ENCODE assay signal across 1 cellular context in genomic region chr12:53600490-53601295, GRCh38.
TF ChIP-seq lines count a peak whose summit lies in the region.

No MANE protein-coding gene starts in this region.

TF ChIP-seq in H1, 55 proteins besides CTCF, POLR2A, EP300 and RAD21 (continued from another document):
- TF ChIP-seq ATF2 (IDR thresholded peaks at IDR 0.05; ENCODE audit: low read length), result no peak
- TF ChIP-seq NANOG (IDR thresholded peaks at IDR 0.05; ENCODE audit: insufficient read depth, low read depth, low read length, poor library complexity, severe bottlenecking), result no peak
- no peak for TF ChIP-seq SRF (IDR thresholded peaks at IDR 0.05; ENCODE audit: low read depth, low read length)
- no peak for TF ChIP-seq CBX5 (IDR thresholded peaks at IDR 0.05; ENCODE audit: low read depth, low read length)
- no peak for TF ChIP-seq POU5F1 (IDR thresholded peaks at IDR 0.05; ENCODE audit: low read depth, low read length)
- TF ChIP-seq RFX5 (IDR thresholded peaks at IDR 0.05; ENCODE audit: borderline replicate concordance, low read depth, low read length), result no peak
- no peak for TF ChIP-seq KDM1A (IDR thresholded peaks at IDR 0.05; ENCODE audit: borderline replicate concordance, low read length)
- TF ChIP-seq BRCA1 (IDR thresholded peaks at IDR 0.05; ENCODE audit: low read depth, low read length), result no peak
- no peak for TF ChIP-seq CEBPB (IDR thresholded peaks at IDR 0.05; ENCODE audit: low read depth, low read length)
- TF ChIP-seq TAF1 (IDR thresholded peaks at IDR 0.05; ENCODE audit: low read depth, low read length), result no peak
